23 cellular contexts compared by ENCODE assay signal in the genomic region with DNA sequence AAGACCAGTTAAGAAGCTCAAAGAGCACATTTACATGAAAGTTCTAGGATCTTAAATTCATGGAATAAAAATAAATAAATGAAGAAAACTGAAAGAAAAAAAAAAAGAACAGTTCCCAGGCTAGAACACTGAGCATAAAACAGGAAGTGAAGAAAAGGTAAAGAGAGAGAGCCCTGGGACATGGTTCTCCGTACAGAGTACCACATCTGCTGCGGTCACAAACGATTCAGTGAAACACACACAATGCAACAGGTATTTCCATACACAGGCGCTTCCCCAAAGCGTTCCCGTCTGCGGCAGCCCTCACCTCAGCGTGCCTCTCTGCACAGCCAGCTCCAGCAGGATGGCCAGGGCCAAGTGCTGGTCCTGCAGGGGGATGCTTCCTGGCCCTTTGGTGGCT.
"Had no signal": no experiment of that assay in that cellular context is flagged by ENCODE, and none has a peak within 500 bp of the region (broad histone marks: within the 10 kb centered on the region; RNA-seq: fewer than 3 reads in every experiment).

No MANE protein-coding gene starts in this region.

- H3K9ac ChIP-seq: neural progenitor cell had no signal

- H3K4me3 ChIP-seq: left lung, lower lobe of right lung, neural progenitor cell, ovary, right atrium auricular region, right lobe of liver, smooth muscle cell, suprapubic skin, thoracic aorta, tibial artery, upper lobe of right lung had no signal

- H3K9me3 ChIP-seq: left lung, lower lobe of right lung, ovary, right atrium auricular region, right lobe of liver, suprapubic skin, thoracic aorta, tibial artery, upper lobe of right lung had no signal

- FAIRE-seq: kidney, urothelium cell line had no signal

- H3K4me1 ChIP-seq: left lung, lower lobe of right lung, neural progenitor cell, right atrium auricular region, right lobe of liver, suprapubic skin, tibial artery, upper lobe of right lung had no signal

- H3K4me2 ChIP-seq: neural progenitor cell, smooth muscle cell had no signal

- H3K36me3 ChIP-seq: neural progenitor cell, ovary had no signal

- H2AFZ ChIP-seq: neural progenitor cell had no signal

- H3K27me3 ChIP-seq: left lung, neural progenitor cell, ovary, right atrium auricular region, right lobe of liver, suprapubic skin, tibial artery, upper lobe of right lung had no signal

- H3K27ac ChIP-seq: left lung, lower lobe of right lung, neural progenitor cell, ovary, right atrium auricular region, right lobe of liver, suprapubic skin, thoracic aorta, tibial artery, upper lobe of right lung had no signal

- ATAC-seq: left colon; left lung; lower lobe of right lung; naive thymus-derived CD8-positive, alpha-beta T cell; right lobe of liver; stimulated activated naive B cell treated with anti-CD40 and anti-IgM and Interleukin-4, amounts not matched to agents 10 μg/mL and 1 μg/mL and 100 μg/mL, for 72 hours; upper lobe of right lung had no signal

- DNase-seq: hypothalamus; immature natural killer cell; kidney; left colon; left lung; lower lobe of right lung; mammary epithelial cell; mesenchymal stem cell; naive thymus-derived CD8-positive, alpha-beta T cell; ovary; right lobe of liver; stimulated activated CD4-positive, alpha-beta T cell treated with anti-CD3 and anti-CD28 coated beads, Interleukin-1b, Interleukin-23, amount 100 ng/mL, for 48 hours; stimulated activated CD4-positive, alpha-beta T cell treated with anti-CD3 and anti-CD28 coated beads, Interleukin-4, amount 100 ng/mL, for 1 hour; stimulated activated naive B cell treated with anti-CD40 and anti-IgM and Interleukin-4, amounts not matched to agents 10 μg/mL and 1 μg/mL and 100 μg/mL, for 72 hours; tibial artery; trophoblast cell; upper lobe of right lung had no signal
